ENCODE assay signal across 8 cellular contexts in the genomic region with DNA sequence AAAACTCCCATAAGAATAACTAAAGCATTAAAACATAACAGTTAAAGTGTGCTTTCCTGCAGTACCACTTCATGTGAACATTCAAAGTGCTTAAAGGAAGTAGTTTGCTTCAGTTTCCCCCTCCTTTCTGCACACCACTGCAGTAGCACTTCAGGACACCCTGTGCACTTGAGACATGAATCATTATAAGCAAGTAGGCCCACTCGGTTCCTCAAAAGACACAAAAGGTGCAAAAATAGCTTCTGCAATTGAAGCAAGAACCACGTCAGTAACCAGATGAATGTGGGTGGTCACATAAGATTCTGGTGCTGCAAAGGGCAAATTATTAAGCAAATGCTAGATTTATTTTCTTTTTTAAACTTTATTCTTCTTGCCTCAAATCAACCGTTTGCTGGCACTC.
DNase-seq lines count a peak whose midpoint lies in the region; ATAC-seq and TF ChIP-seq lines count a peak whose summit lies in the region.

No MANE protein-coding gene starts in this region.

- H3K4me3 Mint-ChIP-seq in nephron progenitor cell = no peak overlapping the region

- H3K36me3 ChIP-seq in spleen = peaks cover 0 to 17% (median 0%) of the 10 kb centered on the region in 6 donors

- no peaks in the 10 kb centered on the region for H3K27me3 Mint-ChIP-seq in nephron progenitor cell (ENCODE audit: low read depth, poor library complexity)

- H3K9me3 Mint-ChIP-seq in nephron progenitor cell = no peaks in the 10 kb centered on the region

- H3K27me3 ChIP-seq in spleen (replicated peaks in 1 of 7) = no peaks in the 10 kb centered on the region

- WGBS in spleen, 5 donors = 36 to 54% (median 43%) methylated on average over 3 of the region's 3 CpGs

- ATAC-seq in GM18499 (IDR thresholded peaks at IDR 0.05; ENCODE audit: insufficient read depth, unreplicated experiment) (peak; percentile 99), GM19468 (IDR thresholded peaks at IDR 0.05; ENCODE audit: extremely low read depth, unreplicated experiment) (peak; percentile 96), HG03432 (IDR thresholded peaks at IDR 0.05; ENCODE audit: unreplicated experiment) (peak; percentile 100)

- DNase-seq in germinal center (ENCODE audit: low spot score) (peak; percentile 31), nephron progenitor cell (no peak), HCEC 1CT (no peak), amniotic stem cell (lab: John Stamatoyannopoulos, UW) (no peak), spleen (no peak)

- TF ChIP-seq CTCF in nephron progenitor cell (IDR thresholded peaks at IDR 0.05) (no peak), spleen (IDR thresholded peaks at IDR 0.05 in 8 of 11, conservative IDR thresholded peaks at IDR 0.05 in 3 of 11) (no peak)

- intact Hi-C loops in spleen (cut with DNase I; ENCODE audit: low total_unique reads) = no loop called here

- H3K4me1 Mint-ChIP-seq in nephron progenitor cell = peaks cover 5% of the 10 kb centered on the region

- H3K4me3 ChIP-seq in spleen = no peak overlapping the region

- H3K9me3 ChIP-seq in spleen = no peaks in the 10 kb centered on the region

- peak overlapping the region in 4 of 8 donors; percentile 41 to 59 (median 46) for H3K27ac ChIP-seq in spleen

- H3K27ac Mint-ChIP-seq in nephron progenitor cell = no peak overlapping the region

- no peaks in the 10 kb centered on the region for H3K36me3 Mint-ChIP-seq in nephron progenitor cell (ENCODE audit: low read depth)

- H3K4me1 ChIP-seq in spleen = peaks cover 5 to 32% (median 13%) of the 10 kb centered on the region in 6 donors

- no peak for TF ChIP-seq POLR2A in spleen (IDR thresholded peaks at IDR 0.05)
